1 cellular context compared by ENCODE assay signal in genomic region chr2:119713819-119714490, GRCh38.
TF ChIP-seq lines count a peak whose summit lies in the region.

No MANE protein-coding gene starts in this region.

TF ChIP-seq in IMR-90, 13 proteins besides CTCF, POLR2A, EP300 and RAD21:
- TF ChIP-seq NFE2L2 (IDR thresholded peaks at IDR 0.05; ENCODE audit: low read depth, low read length) (no peak), USF2 (IDR thresholded peaks at IDR 0.05; ENCODE audit: low read depth, low read length) (no peak), FOS (IDR thresholded peaks at IDR 0.05; ENCODE audit: low read depth, low read length) (no peak), SMC3 (IDR thresholded peaks at IDR 0.05; ENCODE audit: low read depth, low read length) (no peak), MAZ (IDR thresholded peaks at IDR 0.05; ENCODE audit: borderline replicate concordance, low read depth, low read length) (no peak), RCOR1 (IDR thresholded peaks at IDR 0.05; ENCODE audit: insufficient replicate concordance, low read length) (no peak), CEBPB (IDR thresholded peaks at IDR 0.05; ENCODE audit: low read depth, low read length) (no peak), MAFK (IDR thresholded peaks at IDR 0.05; ENCODE audit: low read depth, low read length) (no peak), MXI1 (IDR thresholded peaks at IDR 0.05; ENCODE audit: borderline replicate concordance, low read depth, low read length) (no peak), RFX5 (IDR thresholded peaks at IDR 0.05; ENCODE audit: low read depth, low read length) (no peak), CHD1 (IDR thresholded peaks at IDR 0.05; ENCODE audit: low read depth, low read length) (no peak), ELK1 (IDR thresholded peaks at IDR 0.05; ENCODE audit: borderline replicate concordance, low read depth, low read length) (no peak), BHLHE40 (IDR thresholded peaks at IDR 0.05; ENCODE audit: low read depth, low read length) (no peak)
